15 cellular contexts compared by ENCODE assay signal in the genomic region with DNA sequence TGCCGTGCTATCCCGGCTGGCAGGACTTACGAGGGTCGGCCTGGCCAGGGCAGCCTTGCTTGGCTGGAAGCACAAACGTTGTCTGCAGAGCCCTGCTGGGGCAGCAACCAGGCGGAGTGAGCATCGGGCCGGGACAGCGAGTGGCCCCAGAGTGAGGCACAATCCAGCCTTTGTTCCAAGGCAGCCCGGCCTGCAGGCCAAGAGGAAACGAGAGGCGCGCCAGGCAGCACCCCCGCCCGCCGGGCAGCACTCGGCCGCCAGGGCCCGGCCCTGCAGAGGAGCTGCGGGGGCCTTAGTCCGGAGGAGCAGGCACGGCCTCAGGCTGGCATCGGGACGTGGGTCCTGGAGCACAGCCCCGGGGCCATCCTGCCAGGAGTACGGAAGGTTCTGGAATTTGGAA. TPM values are rescaled to one million over a fixed set of nuclear protein-coding genes. Genes with fewer than 3 reads are reported as not detected.
DNase-seq lines count a peak whose midpoint lies in the region; ATAC-seq and TF ChIP-seq lines count a peak whose summit lies in the region.
"Had no signal": no experiment of that assay in that cellular context is flagged by ENCODE, and none has a peak within 500 bp of the region (broad histone marks: within the 10 kb centered on the region; RNA-seq: fewer than 3 reads in every experiment).

No MANE protein-coding gene starts in this region.

- ATAC-seq in Right ventricle myocardium inferior = peak; percentile 69
- ATAC-seq in Right ventricle myocardium superior (ENCODE audit: poor library complexity) = peak; percentile 60
- peak; percentile 0 for ATAC-seq in omental fat pad (ENCODE audit: low FRiP score)
- no peak for ATAC-seq in HG02852 (IDR thresholded peaks at IDR 0.05; ENCODE audit: unreplicated experiment)
- no peak for ATAC-seq in GM21526 (IDR thresholded peaks at IDR 0.05; ENCODE audit: low FRiP score, unreplicated experiment)
- ATAC-seq: CD8-positive, alpha-beta T cell; upper lobe of right lung had no signal

- DNase-seq in Right ventricle myocardium inferior (ENCODE audit: missing footprints) (no peak), cardiac septum (ENCODE audit: low spot score) (no peak), Right ventricle myocardium superior (peak; percentile 78), omental fat pad (ENCODE audit: low spot score) (no peak), NCI-H345 treated with DMSO at 0.1 percent for 48 hours (lab: John Stamatoyannopoulos, UW; ENCODE audit: unreplicated experiment) (no peak)
- DNase-seq in central memory CD4-positive, alpha-beta T cell = no peak
- DNase-seq: CD8-positive, alpha-beta T cell; effector CD8-positive, alpha-beta T cell; foreskin fibroblast; immature natural killer cell; NCI-H1092; upper lobe of right lung had no signal

- intact Hi-C loops in Right ventricle myocardium inferior (cut with DNase I) (no loop called here), cardiac septum (cut with DNase I) (no loop called here), Right ventricle myocardium superior (cut with DNase I) (no loop called here)

- no peak for TF ChIP-seq CTCF in omental fat pad (IDR thresholded peaks at IDR 0.05)

RNA-seq across cellular contexts. Expression of gene FGFRL1, which starts 24.1 kb away (rescaled TPM):
- total RNA-seq in Right ventricle myocardium inferior (21.0 TPM), cardiac septum (28.1 TPM), Right ventricle myocardium superior (22.2 TPM), omental fat pad (10 to 100 TPM; 25.1 to 91.7 (median 68.8) TPM)

RNA-seq across cellular contexts. Expression of gene SLC26A1, which starts 42.3 kb away (rescaled TPM):
- total RNA-seq in Right ventricle myocardium inferior (not detected), cardiac septum (0.22 TPM), Right ventricle myocardium superior (0.19 TPM), omental fat pad (under 1 TPM in 2 of 4 donors, not detected in 2; 0.09 to 0.12 TPM)
- total RNA-seq: SJSA1 had no signal

RNA-seq across cellular contexts. Expression of gene IDUA, which starts 48.7 kb away (rescaled TPM):
- total RNA-seq in Right ventricle myocardium inferior = 8.6 TPM
- total RNA-seq in cardiac septum = 12.9 TPM
- total RNA-seq in Right ventricle myocardium superior = 8.4 TPM
- total RNA-seq in omental fat pad = 10 to 100 TPM; 15.5 to 32.2 (median 16.9) TPM

Comparison
In these comparisons a context has a peak if more than half of its experiments do, and no peak if none do; other contexts are left out.
1. ATAC-seq: peak in Right ventricle myocardium inferior (single experiment), Right ventricle myocardium superior (single experiment) and omental fat pad (single experiment); none in HG02852 (single experiment) and GM21526 (single experiment).